In the genomic region with DNA sequence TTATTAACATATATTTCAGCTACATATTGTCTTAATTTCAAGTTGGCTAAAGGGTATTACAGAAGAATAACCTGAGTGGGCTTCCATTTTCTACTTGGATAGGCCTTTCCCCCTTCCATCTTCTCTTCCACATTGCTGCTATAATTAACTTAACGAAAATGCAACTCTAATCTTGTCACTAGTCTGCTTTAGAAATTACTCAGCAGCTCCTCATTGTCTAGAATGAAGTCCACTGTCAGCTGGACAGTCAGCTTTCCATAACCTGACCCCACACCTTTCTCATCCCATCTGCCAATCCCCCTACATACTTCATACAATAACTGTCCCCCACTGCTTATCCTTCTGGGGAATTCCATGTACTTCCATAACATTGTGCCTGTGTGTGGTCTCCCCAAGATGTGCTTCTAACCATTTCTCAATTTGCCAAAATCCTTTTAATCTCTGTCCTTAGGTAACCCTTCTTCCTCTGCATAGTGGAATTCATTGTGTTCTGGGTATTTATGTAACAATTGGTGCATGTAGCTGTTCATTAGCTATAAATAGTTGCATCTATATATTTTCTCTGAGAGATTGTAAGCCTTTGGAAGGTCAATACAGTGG, we compare ENCODE assay signal across 19 cellular contexts. TPM values are rescaled to one million over a fixed set of nuclear protein-coding genes. Genes with fewer than 3 reads are reported as not detected.
DNase-seq lines count a peak whose midpoint lies in the region; ATAC-seq, FAIRE-seq and TF ChIP-seq lines count a peak whose summit lies in the region.
"Had no signal": no experiment of that assay in that cellular context is flagged by ENCODE, and none has a peak within 500 bp of the region (broad histone marks: within the 10 kb centered on the region; RNA-seq: fewer than 3 reads in every experiment).

No MANE protein-coding gene starts in this region.

- no peak for ATAC-seq in GM19035 (IDR thresholded peaks at IDR 0.05; ENCODE audit: unreplicated experiment)
- no peak for ATAC-seq in heart left ventricle
- ATAC-seq in gastroesophageal sphincter, result no peak
- ATAC-seq: K562 had no signal

- no peaks in the 10 kb centered on the region for H3K9me2 ChIP-seq in Loucy (replicated peaks; ENCODE audit: low read depth, low read length)

- H3K4me2 ChIP-seq in Loucy (ENCODE audit: low read depth, low read length, poor library complexity, severe bottlenecking) (peak overlapping the region; percentile 93), osteoblast (ENCODE audit: insufficient read depth, low read length) (no peak overlapping the region)

- H3F3A ChIP-seq in Loucy (ENCODE audit: low read depth), result peaks cover 13% of the 10 kb centered on the region

- intact Hi-C loops in heart left ventricle (cut with DNase I), result loop anchor here (5.0 to 10.0 kb wide), 8 partner anchors 83 to 405 kb away; partner anchors contain the start of gene TMEM131L (in 7 of the 10)

- H3K4me1 ChIP-seq in Loucy (ENCODE audit: insufficient read depth, low read length, poor library complexity, severe bottlenecking) (peaks cover 81% of the 10 kb centered on the region), osteoblast (ENCODE audit: insufficient read depth, low read length) (peaks cover 5% of the 10 kb centered on the region), heart left ventricle (peaks cover 0 to 11% (median 3%) of the 10 kb centered on the region in 12 donors), gastroesophageal sphincter (peaks cover 0 to 21% (median 0%) of the 10 kb centered on the region in 3 donors)

- 65 to 77% (median 75%) methylated on average over 1 of the region's 1 CpG for whole genome bisulfite sequencing in heart left ventricle, 4 donors
- 85 to 100% methylated on average over 1 of the region's 1 CpG for WGBS in gastroesophageal sphincter (ENCODE audit: low coverage in 1 of 2), 2 donors

- TF ChIP-seq EP300 in gastroesophageal sphincter (IDR thresholded peaks at IDR 0.05), result no peak

- TF ChIP-seq POLR2A in GM12891 (IDR thresholded peaks at IDR 0.05; ENCODE audit: low read depth, low read length), result no peak
- TF ChIP-seq POLR2A in heart left ventricle (IDR thresholded peaks at IDR 0.05), result no peak
- TF ChIP-seq POLR2A in gastroesophageal sphincter (IDR thresholded peaks at IDR 0.05), result no peak

- DNase-seq in GM12891 (ENCODE audit: insufficient read length, low spot score), result no peak
- peak; percentile 12 for DNase-seq in SK-N-DZ (ENCODE audit: low spot score)
- no peak for DNase-seq in osteoblast (ENCODE audit: insufficient read length, low spot score, missing footprints)
- DNase-seq in heart left ventricle, result no peak
- DNase-seq: ACHN, DMS79 treated with DMSO at 0.1 percent for 48 hours, H7, HFFc6, MV-4-11, NCI-H1417, NCI-H1930, NCI-H226, NCI-H526 treated with DMSO at 0.1 percent for 48 hours, SHP77 had no signal

- no peaks in the 10 kb centered on the region for H3K9me3 ChIP-seq in Loucy (ENCODE audit: insufficient read depth, low read depth, low read length)
- H3K9me3 ChIP-seq in osteoblast (ENCODE audit: low read depth, low read length), result no peaks in the 10 kb centered on the region
- H3K9me3 ChIP-seq in heart left ventricle, result no peaks in the 10 kb centered on the region
- no peaks in the 10 kb centered on the region for H3K9me3 ChIP-seq in gastroesophageal sphincter

- H3K27ac ChIP-seq in osteoblast (ENCODE audit: low read depth, low read length) (no peak overlapping the region), heart left ventricle (no peak overlapping the region), gastroesophageal sphincter (no peak overlapping the region)

- peak overlapping the region; percentile 100 for H3K9ac ChIP-seq in Loucy (ENCODE audit: low read depth, low read length, poor library complexity, severe bottlenecking)

- H3K27me3 ChIP-seq in Loucy (ENCODE audit: insufficient read depth, low read length, poor library complexity, severe bottlenecking) (peaks cover 4% of the 10 kb centered on the region), osteoblast (ENCODE audit: insufficient read depth, low read length) (no peaks in the 10 kb centered on the region), heart left ventricle (no peaks in the 10 kb centered on the region), gastroesophageal sphincter (no peaks in the 10 kb centered on the region)

- FAIRE-seq in GM12891 (lab: Jason Lieb, UNC), result peak; percentile 78
- FAIRE-seq: G401.6, K562 had no signal

- H2AFZ ChIP-seq in Loucy (ENCODE audit: low read length) (no peak overlapping the region), osteoblast (ENCODE audit: low read length) (peak overlapping the region; percentile 29)

- peaks cover 82% of the 10 kb centered on the region for H3K79me2 ChIP-seq in Loucy (ENCODE audit: insufficient read depth, low read length)
- peaks cover 18% of the 10 kb centered on the region for H3K79me2 ChIP-seq in osteoblast (ENCODE audit: insufficient read depth, low read length)

- no peaks in the 10 kb centered on the region for H3K36me3 ChIP-seq in Loucy (ENCODE audit: insufficient read depth, low read length)
- H3K36me3 ChIP-seq in osteoblast (ENCODE audit: insufficient read depth, low read length), result no peaks in the 10 kb centered on the region
- no peaks in the 10 kb centered on the region for H3K36me3 ChIP-seq in heart left ventricle
- H3K36me3 ChIP-seq in gastroesophageal sphincter, result no peaks in the 10 kb centered on the region

- TF ChIP-seq CTCF in Loucy (conservative IDR thresholded peaks at IDR 0.05; ENCODE audit: low read length), result no peak
- no peak for TF ChIP-seq CTCF in osteoblast (IDR thresholded peaks at IDR 0.05; ENCODE audit: extremely low read depth, low read depth, low read length)
- no peak for TF ChIP-seq CTCF in heart left ventricle (IDR thresholded peaks at IDR 0.05)
- no peak for TF ChIP-seq CTCF in gastroesophageal sphincter (IDR thresholded peaks at IDR 0.05)

- H4K20me1 ChIP-seq in Loucy (ENCODE audit: insufficient read depth, low read length, poor library complexity, severe bottlenecking) (no peaks in the 10 kb centered on the region), osteoblast (ENCODE audit: insufficient read depth, low read length) (no peaks in the 10 kb centered on the region)

- H3K4me3 ChIP-seq in Loucy (ENCODE audit: low read length, poor library complexity, severe bottlenecking) (peak overlapping the region; percentile 82), osteoblast (ENCODE audit: insufficient read depth, low read length) (no peak overlapping the region), heart left ventricle (no peak overlapping the region), gastroesophageal sphincter (no peak overlapping the region)
- H3K4me3 ChIP-seq: K562 had no signal

TF ChIP-seq in GM12891, 5 proteins besides CTCF, POLR2A, EP300 and RAD21:
- TF ChIP-seq POLR2AphosphoS5 (IDR thresholded peaks at IDR 0.05; ENCODE audit: low read depth, low read length) (no peak), SPI1 (IDR thresholded peaks at IDR 0.05; ENCODE audit: low read depth, low read length) (no peak), POU2F2 (IDR thresholded peaks at IDR 0.05; ENCODE audit: low read depth, low read length) (no peak), TAF1 (IDR thresholded peaks at IDR 0.05; ENCODE audit: low read depth, low read length) (no peak), PAX5 (IDR thresholded peaks at IDR 0.05; ENCODE audit: insufficient read depth, low read length, severe bottlenecking) (no peak)

RNA-seq across cellular contexts. Expression of gene MND1, which starts 4.8 kb away (rescaled TPM):
- polyA plus RNA-seq in GM12891 (2012; ENCODE audit: low read depth, missing spikeins), result 20.5 TPM
- polyA plus RNA-seq in SK-N-DZ (2014; cell fraction: cytosol; rRNA removed), result 35.5 and 36.3 TPM in 2 replicates
- 19.1 and 24.2 TPM in 2 replicates for polyA plus RNA-seq in SK-N-DZ (2014; cell fraction: nucleus; rRNA removed)
- total RNA-seq in osteoblast (1.4 and 2.7 TPM in 2 replicates), heart left ventricle (1 to 10 TPM in 1 of 9 donors, under 1 TPM in 2, not detected in 6; 0.30 to 1.3 (median 0.73) TPM), gastroesophageal sphincter (1 to 10 TPM in 2 of 4 donors, under 1 TPM in 1, not detected in 1; 0.78 to 4.8 (median 1.2) TPM)
- polyA plus RNA-seq in heart left ventricle, result under 1 TPM; 0.27 to 0.40 TPM
